34 cellular contexts compared by ENCODE assay signal in the genomic region with DNA sequence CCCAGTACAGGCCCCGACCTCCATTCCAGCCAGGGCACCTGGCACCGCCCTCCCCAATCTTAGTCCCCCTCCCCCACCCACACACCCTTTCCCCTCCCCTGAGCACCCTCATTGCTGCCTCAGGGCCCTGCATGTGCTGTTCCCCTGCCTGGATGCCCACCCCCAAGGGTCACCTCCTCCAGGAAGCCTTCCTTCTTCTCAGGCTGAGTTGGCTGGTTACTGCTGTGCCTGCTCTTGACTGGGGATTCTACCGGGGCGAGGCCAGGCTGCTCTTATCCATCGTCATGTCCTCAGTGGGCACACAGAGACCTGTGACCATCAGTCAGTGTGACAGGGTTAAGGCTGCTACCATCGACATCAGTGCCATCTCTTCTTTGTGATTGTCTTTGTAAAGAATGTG. TPM values are rescaled to one million over a fixed set of nuclear protein-coding genes. Genes with fewer than 3 reads are reported as not detected.
"Had no signal": no experiment of that assay in that cellular context is flagged by ENCODE, and none has a peak within 500 bp of the region (broad histone marks: within the 10 kb centered on the region; RNA-seq: fewer than 3 reads in every experiment).

No MANE protein-coding gene starts in this region.

- H3K4me3 Mint-ChIP-seq: activated CD4-positive, alpha-beta T cell treated with anti-CD3 and anti-CD28 coated beads for 36 hours; activated naive CD4-positive, alpha-beta T cell treated with anti-CD3 and anti-CD28 coated beads for 36 hours; activated T-helper 1 cell treated with anti-CD3 and anti-CD28 coated beads, Interleukin-12 subunit alpha, Interleukin-12 subunit beta, Interleukin-2, Interleukin-4 antibody, amounts not matched to agents 30 ng/mL and 10 ng/mL and 1 ng/mL, durations not matched to agents 14 hours and 24 hours and 36 hours; stimulated activated memory B cell treated with anti-CD40 and anti-IgM and Interleukin-4, amounts not matched to agents 10 μg/mL and 1 μg/mL and 100 μg/mL, for 72 hours; stimulated activated naive CD8-positive, alpha-beta T cell treated with anti-CD3 and anti-CD28 coated beads, Interleukin-15, amount 100 ng/mL, for 72 hours; type B pancreatic cell had no signal

- DNase-seq: activated CD4-positive, alpha-beta T cell treated with anti-CD3 and anti-CD28 coated beads for 36 hours; activated CD4-positive, alpha-beta T cell treated with anti-CD3 and anti-CD28 coated beads, Interleukin-2, amount 50 U/mL, for 48 hours; activated CD4-positive, CD25-positive, alpha-beta regulatory T cell; activated CD8-positive, alpha-beta memory T cell treated with anti-CD3 and anti-CD28 coated beads, Interleukin-2, amount 50 U/mL, for 4 hours; activated effector memory CD4-positive, alpha-beta T cell treated with anti-CD3 and anti-CD28 coated beads, Interleukin-2, amount 50 U/mL, for 16 hours; activated naive CD4-positive, alpha-beta T cell treated with anti-CD3 and anti-CD28 coated beads for 36 hours; activated T-cell treated with anti-CD3 and anti-CD28 coated beads, Interleukin-2, amount 50 U/mL, for 1 hour; amniotic stem cell; caudate nucleus; cortex of kidney; effector memory CD8-positive, alpha-beta T cell; erythroblast; gastrocnemius medialis; islet precursor cell; left ventricle myocardium superior; occipital lobe; psoas muscle; stimulated activated CD4-positive, alpha-beta T cell treated with anti-CD3 and anti-CD28 coated beads, Interleukin-1b, Interleukin-23, amount 100 ng/mL, for 48 hours; stimulated activated CD4-positive, alpha-beta T cell treated with anti-CD3 and anti-CD28 coated beads, Interleukin-4, amount 100 ng/mL, for 4 hours; stimulated activated CD8-positive, alpha-beta memory T cell treated with anti-CD3 and anti-CD28 coated beads, Interleukin-4, amount 100 ng/mL, for 48 hours; stimulated activated naive CD8-positive, alpha-beta T cell treated with anti-CD3 and anti-CD28 coated beads, Interleukin-15, amount 100 ng/mL, for 72 hours; substantia nigra had no signal

- H3K27ac Mint-ChIP-seq: activated CD4-positive, alpha-beta T cell treated with anti-CD3 and anti-CD28 coated beads for 36 hours; activated naive CD4-positive, alpha-beta T cell treated with anti-CD3 and anti-CD28 coated beads for 36 hours; activated T-helper 1 cell treated with anti-CD3 and anti-CD28 coated beads, Interleukin-12 subunit alpha, Interleukin-12 subunit beta, Interleukin-2, Interleukin-4 antibody, amounts not matched to agents 30 ng/mL and 10 ng/mL and 1 ng/mL, durations not matched to agents 14 hours and 24 hours and 36 hours; effector memory CD8-positive, alpha-beta T cell; stimulated activated memory B cell treated with anti-CD40 and anti-IgM and Interleukin-4, amounts not matched to agents 10 μg/mL and 1 μg/mL and 100 μg/mL, for 72 hours; stimulated activated naive CD8-positive, alpha-beta T cell treated with anti-CD3 and anti-CD28 coated beads, Interleukin-15, amount 100 ng/mL, for 72 hours; type B pancreatic cell had no signal

- ATAC-seq: activated CD4-positive, alpha-beta T cell treated with anti-CD3 and anti-CD28 coated beads for 36 hours; effector memory CD8-positive, alpha-beta T cell; gastrocnemius medialis; left ventricle myocardium superior; psoas muscle; stimulated activated memory B cell treated with anti-CD40 and anti-IgM and Interleukin-4, amounts not matched to agents 10 μg/mL and 1 μg/mL and 100 μg/mL, for 72 hours; stimulated activated naive CD8-positive, alpha-beta T cell treated with anti-CD3 and anti-CD28 coated beads, Interleukin-15, amount 100 ng/mL, for 72 hours had no signal

- H3K36me3 Mint-ChIP-seq: stimulated activated memory B cell treated with anti-CD40 and anti-IgM and Interleukin-4, amounts not matched to agents 10 μg/mL and 1 μg/mL and 100 μg/mL, for 72 hours; type B pancreatic cell had no signal

- H3K9me3 Mint-ChIP-seq: activated naive CD4-positive, alpha-beta T cell treated with anti-CD3 and anti-CD28 coated beads for 36 hours; activated T-helper 1 cell treated with anti-CD3 and anti-CD28 coated beads, Interleukin-12 subunit alpha, Interleukin-12 subunit beta, Interleukin-2, Interleukin-4 antibody, amounts not matched to agents 30 ng/mL and 10 ng/mL and 1 ng/mL, durations not matched to agents 14 hours and 24 hours and 36 hours; effector memory CD8-positive, alpha-beta T cell; stimulated activated memory B cell treated with anti-CD40 and anti-IgM and Interleukin-4, amounts not matched to agents 10 μg/mL and 1 μg/mL and 100 μg/mL, for 72 hours; stimulated activated naive CD8-positive, alpha-beta T cell treated with anti-CD3 and anti-CD28 coated beads, Interleukin-15, amount 100 ng/mL, for 72 hours; type B pancreatic cell had no signal

RNA-seq across cellular contexts. Expression of gene BHLHE23, which starts 23.6 kb away (rescaled TPM):
- total RNA-seq: activated CD4-positive, alpha-beta T cell treated with anti-CD3 and anti-CD28 coated beads for 36 hours; activated CD8-positive, alpha-beta memory T cell treated with anti-CD3 and anti-CD28 coated beads for 36 hours; activated naive CD4-positive, alpha-beta T cell treated with anti-CD3 and anti-CD28 coated beads for 36 hours; activated T-helper 1 cell treated with anti-CD3 and anti-CD28 coated beads, Interleukin-12 subunit alpha, Interleukin-12 subunit beta, Interleukin-2, Interleukin-4 antibody, amounts not matched to agents 30 ng/mL and 10 ng/mL and 1 ng/mL, durations not matched to agents 14 hours and 24 hours and 36 hours; astrocyte; chondrocyte; gastrocnemius medialis; hepatocyte; left ventricle myocardium superior; lung microvascular endothelial cell; mucosa of gallbladder; occipital lobe; psoas muscle; smooth muscle cell; T-helper 1 cell treated with Interleukin-12 subunit alpha and Interleukin-12 subunit beta and Interleukin-4 antibody, amounts not matched to agents 30 ng/mL and 1 ng/mL, for 36 hours; vagina had no signal
